ENCODE assay signal across 8 cellular contexts in genomic region chr5:66144799-66145390, GRCh38. TPM values are rescaled to one million over a fixed set of nuclear protein-coding genes. Genes with fewer than 3 reads are reported as not detected.
A peak's percentile ranks its signal among the peaks of the same experiment; 100 is the strongest.
DNase-seq lines count a peak whose midpoint lies in the region; ATAC-seq and TF ChIP-seq lines count a peak whose summit lies in the region.

No MANE protein-coding gene starts in this region.

- peak; percentile 85 for DNase-seq in DMS53 (lab: John Stamatoyannopoulos, UW)
- no peak for DNase-seq in Peyer's patch
- DNase-seq in dermis blood vessel endothelial cell: peak; percentile 78
- DNase-seq in activated effector memory CD4-positive, alpha-beta T cell treated with Interleukin-2 at 50 U/mL for 16 hours: no peak

- H3K27me3 ChIP-seq in Peyer's patch (no peaks in the 10 kb centered on the region), mononuclear cell (ENCODE audit: insufficient read depth, low read length) (no peaks in the 10 kb centered on the region)

- ATAC-seq in GM19397 (IDR thresholded peaks at IDR 0.05; ENCODE audit: unreplicated experiment) (peak; percentile 39), HG03439 (IDR thresholded peaks at IDR 0.05; ENCODE audit: unreplicated experiment) (peak; percentile 48)

- H3K27ac ChIP-seq in Peyer's patch: peak overlapping the region; percentile 94 to 100 (median 98)
- H3K27ac ChIP-seq in urinary bladder (ENCODE audit: low read depth): peak overlapping the region; percentile 94

- peaks cover 0 to 24% (median 0%) of the 10 kb centered on the region in 4 donors for H3K4me1 ChIP-seq in Peyer's patch
- H3K4me1 ChIP-seq in mononuclear cell (ENCODE audit: insufficient read depth, low read length): peaks cover 21% of the 10 kb centered on the region
- no peaks in the 10 kb centered on the region for H3K4me1 ChIP-seq in urinary bladder (ENCODE audit: insufficient read depth)

- H3K4me3 ChIP-seq in Peyer's patch (peak overlapping the region; percentile 72 to 95 (median 80)), mononuclear cell (ENCODE audit: low read length) (peak overlapping the region; percentile 96), urinary bladder (ENCODE audit: low read depth, low read length) (peak overlapping the region; percentile 54)

- TF ChIP-seq POLR2A in Peyer's patch (IDR thresholded peaks at IDR 0.05): no peak

- under 1% methylated on average over 25 of the region's 25 CpGs for WGBS in urinary bladder

- H3K36me3 ChIP-seq in Peyer's patch (no peaks in the 10 kb centered on the region), urinary bladder (ENCODE audit: insufficient read depth) (no peaks in the 10 kb centered on the region)

- TF ChIP-seq CTCF in Peyer's patch (IDR thresholded peaks at IDR 0.05): no peak

- H3K9me3 ChIP-seq in Peyer's patch (no peaks in the 10 kb centered on the region), mononuclear cell (ENCODE audit: low read depth, low read length) (no peaks in the 10 kb centered on the region)

RNA-seq across cellular contexts. Expression of gene SREK1, which starts 0.8 kb away (rescaled TPM):
- total RNA-seq in Peyer's patch (100 to 1,000 TPM in 3 of 4 donors, 10 to 100 TPM in 1; 99.8 to 282 (median 115) TPM), dermis blood vessel endothelial cell (55.8 and 83.4 TPM in 2 replicates), mononuclear cell (325 TPM), urinary bladder (236 TPM)
- 27.8 TPM for polyA plus RNA-seq in urinary bladder

Comparison
In these comparisons a context has a peak if more than half of its experiments do, and no peak if none do; other contexts are left out.
1. DNase-seq: peak in DMS53 (single experiment) and dermis blood vessel endothelial cell (single experiment); none in Peyer's patch (0 of 3) and activated effector memory CD4-positive, alpha-beta T cell treated with Interleukin-2 at 50 U/mL for 16 hours (single experiment).
2. Peak in every context shown above with its lines, with median percentiles within 50 percentile points of each other: H3K4me3 ChIP-seq.